8 cellular contexts compared by ENCODE assay signal in genomic region chr4:185127021-185127925, GRCh38. TPM values are rescaled to one million over a fixed set of nuclear protein-coding genes. Genes with fewer than 3 reads are reported as not detected.
DNase-seq lines count a peak whose midpoint lies in the region; ATAC-seq, FAIRE-seq and TF ChIP-seq lines count a peak whose summit lies in the region.

No MANE protein-coding gene starts in this region.

- TF ChIP-seq CTCF in AG10803 (conservative IDR thresholded peaks at IDR 0.05; ENCODE audit: low read length): no peak
- TF ChIP-seq CTCF in choroid plexus epithelial cell (conservative IDR thresholded peaks at IDR 0.05; ENCODE audit: low read depth, low read length): no peak
- TF ChIP-seq CTCF in HepG2 (CRISPR knock-in tag; IDR thresholded peaks at IDR 0.05): no peak
- no peak for TF ChIP-seq CTCF in testis (IDR thresholded peaks at IDR 0.05)

- H3K4me1 ChIP-seq in HepG2 (ENCODE audit: insufficient read depth, low read length) (peaks cover 18% of the 10 kb centered on the region), testis (no peaks in the 10 kb centered on the region)

- no peak for TF ChIP-seq RAD21 in HepG2 (CRISPR knock-in tag; IDR thresholded peaks at IDR 0.05)

- peaks cover 3 to 30% of the 10 kb centered on the region in 2 experiments; a peak in 3 of 5 replicates for H3K27me3 ChIP-seq in HepG2 (ENCODE audit: control insufficient read depth in 1 of 2, insufficient read depth in 2 of 2, low read length in 2 of 2)
- H3K27me3 ChIP-seq in testis: no peaks in the 10 kb centered on the region

- 28% methylated on average over 12 of the region's 64 CpGs for WGBS in HepG2 (ENCODE audit: low lambda C conversion rate)
- 8 to 10% methylated on average over 27 to 48 of the region's 64 CpGs for WGBS in testis, 2 donors

- DNase-seq in AG10803 (ENCODE audit: low read depth) (no peak), choroid plexus epithelial cell (ENCODE audit: low read depth) (peak; percentile 29), HepG2 (ENCODE audit: low spot score) (no peak), testis (peak; percentile 65), KBM-7 (no peak)

- no peaks in the 10 kb centered on the region for H4K20me1 ChIP-seq in HepG2 (ENCODE audit: insufficient read depth, low read length)

- no peak overlapping the region for H2AFZ ChIP-seq in HepG2 (ENCODE audit: low read length)

- H3K9me3 ChIP-seq in HepG2 (ENCODE audit: low read length) (no peaks in the 10 kb centered on the region), testis (no peaks in the 10 kb centered on the region)

- in situ Hi-C loops in HepG2 (cut with HindIII; ENCODE audit: extremely low pct_ligation_motif_present, low pct_unique_long_range_greater_than_20kb): no loop called here
- in situ Hi-C loops in KBM-7 (cut with MboI; ENCODE audit: low pct_unique_long_range_greater_than_20kb, low sequenced_read_pairs): no loop called here

- no TSS peak for BruUV-seq in HepG2 (replicated peaks; lab: Mats Ljungman, UMichigan)

- H3K36me3 ChIP-seq in HepG2 (replicated peaks in 1 of 2; ENCODE audit: control insufficient read depth in 1 of 2, insufficient read depth in 2 of 2, low read length in 2 of 2) (no peaks in the 10 kb centered on the region), testis (ENCODE audit: low read depth, missing control alignments) (no peaks in the 10 kb centered on the region)

- FAIRE-seq in HepG2 (lab: Jason Lieb, UNC): no peak

- CTCF ChIA-PET in HepG2 (lab: Yijun Ruan, JAX; ENCODE audit: low intra/inter-chr PET ratio, low total read pairs): no interaction called here

- H3K27ac ChIP-seq in HepG2 (ENCODE audit: extremely low read length, insufficient read depth, low read length): no peak overlapping the region
- peak overlapping the region; percentile 83 to 87 for H3K27ac ChIP-seq in testis

- POLR2A ChIA-PET in HepG2 (lab: Yijun Ruan, JAX): interaction anchor here (1.1 kb wide), 1 partner anchor 16 kb away, joined by 3 read pairs; the partner anchor contains the start of gene SLC25A4

- peak; percentile 11 for ATAC-seq in HG03354 (IDR thresholded peaks at IDR 0.05; ENCODE audit: poor library complexity, severe bottlenecking, unreplicated experiment)
- peak; percentile 78 for ATAC-seq in HepG2
- ATAC-seq in GM18873 (IDR thresholded peaks at IDR 0.05; ENCODE audit: low FRiP score, unreplicated experiment): no peak
- no peak for ATAC-seq in GM18861 (IDR thresholded peaks at IDR 0.05; ENCODE audit: unreplicated experiment)

- TF ChIP-seq POLR2A in HepG2 (IDR thresholded peaks at IDR 0.05; ENCODE audit: insufficient read depth in 1 of 2, low read depth in 2 of 2, low read length in 2 of 2) (no peak), testis (IDR thresholded peaks at IDR 0.05) (no peak)

- intact Hi-C loops in HepG2 (cut with micrococcal nuclease; ENCODE audit: unreplicated experiment): no loop called here
- intact Hi-C loops in testis (cut with DNase I; ENCODE audit: low total_unique reads): no loop called here

- TF ChIP-seq EP300 in HepG2 (IDR thresholded peaks at IDR 0.05; ENCODE audit: low read depth in 2 of 2, low read length in 2 of 2) (no peak), HepG2 (CRISPR knock-in tag; IDR thresholded peaks at IDR 0.05; ENCODE audit: borderline replicate concordance) (no peak)

- H3K4me3 ChIP-seq in AG10803 (ENCODE audit: low read length) (peak overlapping the region; percentile 53), choroid plexus epithelial cell (ENCODE audit: low read depth, low read length) (peak overlapping the region; percentile 59), HepG2 (replicated peaks in 1 of 3; ENCODE audit: insufficient read depth in 1 of 3, low read depth in 2 of 3, low read length in 3 of 3) (peak overlapping the region; percentile 49 to 74 (median 51)), testis (peak overlapping the region; percentile 59 to 81)

- H3K79me2 ChIP-seq in HepG2 (ENCODE audit: insufficient read depth, low read length): no peaks in the 10 kb centered on the region

- peak overlapping the region; percentile 80 for H3K4me2 ChIP-seq in HepG2 (ENCODE audit: low read depth, low read length)

- H3K9ac ChIP-seq in HepG2 (ENCODE audit: insufficient read depth, low read depth, low read length): no peak overlapping the region

TF ChIP-seq in HepG2, 621 proteins besides CTCF, POLR2A, EP300 and RAD21 (continues in another document):
- TF ChIP-seq RNF2 (conservative IDR thresholded peaks at IDR 0.05; ENCODE audit: low read depth) (0 out of 2 replicates have a peak, but pooled peaks have one; percentile 39), TFE3 (CRISPR knock-in tag; IDR thresholded peaks at IDR 0.05) (no peak), ATM (IDR thresholded peaks at IDR 0.05; ENCODE audit: borderline replicate concordance) (no peak), SIX4 (CRISPR knock-in tag; IDR thresholded peaks at IDR 0.05) (no peak), SIN3A (IDR thresholded peaks at IDR 0.05; ENCODE audit: borderline replicate concordance, low read depth, low read length) (no peak), ATF5 (CRISPR knock-in tag; IDR thresholded peaks at IDR 0.05; ENCODE audit: low read depth) (peak; percentile 51; the same call in 1 of the 2 replicates), ZNF512B (CRISPR knock-in tag; IDR thresholded peaks at IDR 0.05; ENCODE audit: borderline replicate concordance) (peak; percentile 56; the same call in 1 of the 2 replicates), NFIC (IDR thresholded peaks at IDR 0.05; ENCODE audit: low read length) (no peak), RBM39 (IDR thresholded peaks at IDR 0.05; ENCODE audit: low read depth, low read length, poor library complexity, severe bottlenecking) (no peak), ZBTB38 (CRISPR knock-in tag; IDR thresholded peaks at IDR 0.05) (no peak)

RNA-seq across cellular contexts. Expression of gene SLC25A4, which starts 15.8 kb away (rescaled TPM):
- total RNA-seq in HepG2 (2016; rRNA removed; fragmentation: Illumina TruSeq; extraction: Trizol): 42.1 and 48.7 TPM in 2 replicates
- total RNA-seq in HepG2 (2016; cell fraction: cytosol; rRNA removed; fragmentation: Illumina TruSeq; extraction: Trizol; ENCODE audit: low read depth): 8.2 and 8.9 TPM in 2 replicates
- total RNA-seq in HepG2 (2016; cell fraction: insoluble cytoplasmic fraction; rRNA removed; fragmentation: Illumina TruSeq; extraction: Trizol): 40.6 and 49.4 TPM in 2 replicates
- 18.7 and 22.7 TPM in 2 replicates for total RNA-seq in HepG2 (2016; cell fraction: membrane; rRNA removed; fragmentation: Illumina TruSeq; extraction: Trizol)
- 17.1 TPM in 2 replicates for total RNA-seq in HepG2 (2016; cell fraction: nucleus; rRNA removed; fragmentation: Illumina TruSeq; extraction: Trizol)
- 28.7 and 30.3 TPM in 2 replicates for polyA plus RNA-seq in HepG2 (2011; rRNA removed)
- polyA plus RNA-seq in HepG2 (2011; cell fraction: cytosol; rRNA removed): 22.8 and 25.8 TPM in 2 replicates
- polyA plus RNA-seq in HepG2 (2011; cell fraction: nucleus; rRNA removed): 45.0 and 49.3 TPM in 2 replicates
- 19.3 and 20.6 TPM in 2 replicates for polyA plus RNA-seq in HepG2 (2012)
- 8.9 and 13.1 TPM in 2 replicates for polyA plus RNA-seq in HepG2 (2016; cell fraction: cytosol; fragmentation: Illumina TruSeq; extraction: Trizol; ENCODE audit: low read depth)
- 53.7 and 53.8 TPM in 2 replicates for polyA plus RNA-seq in HepG2 (2016; cell fraction: insoluble cytoplasmic fraction; fragmentation: Illumina TruSeq; extraction: Trizol; ENCODE audit: low read depth)
- 13.8 and 19.5 TPM in 2 replicates for polyA plus RNA-seq in HepG2 (2016; cell fraction: membrane; fragmentation: Illumina TruSeq; extraction: Trizol; ENCODE audit: low read depth)
- polyA plus RNA-seq in HepG2 (2016; cell fraction: nucleus; fragmentation: Illumina TruSeq; extraction: Trizol; ENCODE audit: insufficient read depth, low read depth): 31.2 and 32.5 TPM in 2 replicates
- polyA minus RNA-seq in HepG2 (2011; rRNA and poly(A)+ RNA removed; ENCODE audit: low replicate concordance): 19.1 and 23.5 TPM in 2 replicates
- 8.8 and 12.7 TPM in 2 replicates for polyA minus RNA-seq in HepG2 (2011; cell fraction: cytosol; rRNA and poly(A)+ RNA removed)
- polyA minus RNA-seq in HepG2 (2011; cell fraction: nucleus; rRNA and poly(A)+ RNA removed): 12.7 and 16.2 TPM in 2 replicates
- total RNA-seq in testis: 100 to 1,000 TPM in 1 of 2 donors, 10 to 100 TPM in 1; 60.5 to 104 TPM
- polyA plus RNA-seq in testis (ENCODE audit: insufficient read depth, low read depth, low replicate concordance): 58.7 TPM

Comparison
In these comparisons a context has a peak if more than half of its experiments do, and no peak if none do; other contexts are left out.
1. DNase-seq: peak in choroid plexus epithelial cell (single experiment) and testis (single experiment); none in AG10803 (single experiment), HepG2 (single experiment) and KBM-7 (single experiment).
2. ATAC-seq: peak in HG03354 (single experiment) and HepG2 (single experiment); none in GM18873 (single experiment) and GM18861 (single experiment).
3. Peak in every context shown above with its lines, with median percentiles within 50 percentile points of each other: H3K4me3 ChIP-seq.